8 cellular contexts compared by ENCODE assay signal in the genomic region with DNA sequence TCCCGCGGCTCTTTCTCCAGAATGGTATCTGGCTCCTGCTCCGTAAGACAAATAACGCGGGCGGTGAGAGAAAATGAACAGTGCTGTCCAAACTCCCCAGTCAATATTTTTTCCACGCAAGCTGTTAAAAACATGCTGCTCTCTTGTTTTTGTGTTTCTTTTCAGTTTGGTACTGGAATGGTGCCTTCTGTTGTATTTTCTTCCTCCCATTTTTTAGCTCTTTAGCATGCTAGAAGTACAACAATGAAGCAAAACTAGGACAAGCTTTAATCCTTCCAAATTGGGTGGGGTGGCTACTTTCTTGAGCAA.
DNase-seq lines count a peak whose midpoint lies in the region; ATAC-seq and TF ChIP-seq lines count a peak whose summit lies in the region.

No MANE protein-coding gene starts in this region.

- TF ChIP-seq POLR2A in NB4 (IDR thresholded peaks at IDR 0.05; ENCODE audit: extremely low read depth, insufficient read length): no peak

- peak overlapping the region; percentile 91 to 94 for H3K27ac Mint-ChIP-seq in effector memory CD8-positive, alpha-beta T cell
- peak overlapping the region; percentile 60 for H3K27ac Mint-ChIP-seq in nephron progenitor cell

- ATAC-seq in effector memory CD8-positive, alpha-beta T cell (replicated peaks): no peak

- peaks cover 30 to 37% of the 10 kb centered on the region in 2 donors for H3K4me1 Mint-ChIP-seq in effector memory CD8-positive, alpha-beta T cell (ENCODE audit: low read depth in 2 of 2)
- peaks cover 39% of the 10 kb centered on the region for H3K4me1 Mint-ChIP-seq in nephron progenitor cell

- no peaks in the 10 kb centered on the region for H3K9me3 Mint-ChIP-seq in effector memory CD8-positive, alpha-beta T cell
- no peaks in the 10 kb centered on the region for H3K9me3 Mint-ChIP-seq in nephron progenitor cell

- no peaks in the 10 kb centered on the region for H3K27me3 Mint-ChIP-seq in effector memory CD8-positive, alpha-beta T cell
- no peaks in the 10 kb centered on the region for H3K27me3 Mint-ChIP-seq in nephron progenitor cell (ENCODE audit: low read depth, poor library complexity)

- H3K4me3 Mint-ChIP-seq in effector memory CD8-positive, alpha-beta T cell: peak overlapping the region; percentile 89 to 98
- H3K4me3 Mint-ChIP-seq in nephron progenitor cell: peak overlapping the region; percentile 97

- peak overlapping the region; percentile 90 for H3K4me3 ChIP-seq in NB4 (ENCODE audit: low read depth, low read length)

- no peak for TF ChIP-seq CTCF in NB4 (IDR thresholded peaks at IDR 0.05; ENCODE audit: low read depth, low read length)
- no peak for TF ChIP-seq CTCF in nephron progenitor cell (IDR thresholded peaks at IDR 0.05)

- H3K36me3 Mint-ChIP-seq in effector memory CD8-positive, alpha-beta T cell (ENCODE audit: insufficient read depth): peaks cover 11% of the 10 kb centered on the region
- peaks cover 23% of the 10 kb centered on the region for H3K36me3 Mint-ChIP-seq in nephron progenitor cell (ENCODE audit: low read depth)

- peak; percentile 49 for DNase-seq in DMS53 treated with DMSO at 0.1 percent for 48 hours (lab: John Stamatoyannopoulos, UW; ENCODE audit: unreplicated experiment)
- no peak for DNase-seq in DMS53 (lab: John Stamatoyannopoulos, UW)
- DNase-seq in NB4 (ENCODE audit: low read depth): no peak
- no peak for DNase-seq in effector memory CD8-positive, alpha-beta T cell
- no peak for DNase-seq in nephron progenitor cell
- DNase-seq in stimulated activated CD4-positive, alpha-beta T cell treated with anti-CD3 and anti-CD28 coated beads, Interleukin-2, amount 100 ng/mL, for 48 hours: no peak
- no peak for DNase-seq in NOMO-1 (lab: John Stamatoyannopoulos, UW; ENCODE audit: unreplicated experiment in 2 of 2)
- DNase-seq in OCI-M1 (lab: John Stamatoyannopoulos, UW): no peak
